In genomic region chr4:47750771-47751170, GRCh38 we compare ENCODE assay signal across 2 cellular contexts.
TF ChIP-seq lines count a peak whose summit lies in the region.

No MANE protein-coding gene starts in this region.

TF ChIP-seq in GM23338, 12 proteins besides CTCF, POLR2A, EP300 and RAD21 (continued from another document):
- no peak for TF ChIP-seq REST (IDR thresholded peaks at IDR 0.05; ENCODE audit: unreplicated experiment)
- TF ChIP-seq NANOG (IDR thresholded peaks at IDR 0.05; ENCODE audit: borderline replicate concordance) = no peak
- no peak for TF ChIP-seq ZNF331 (CRISPR knock-in tag; IDR thresholded peaks at IDR 0.05; ENCODE audit: low read depth)

TF ChIP-seq in H1, 55 proteins besides CTCF, POLR2A, EP300 and RAD21 (continued from another document):
- TF ChIP-seq KDM4A (IDR thresholded peaks at IDR 0.05; ENCODE audit: low read depth, low read length, severe bottlenecking) (no peak), CHD2 (IDR thresholded peaks at IDR 0.05; ENCODE audit: low read length) (no peak), HDAC6 (IDR thresholded peaks at IDR 0.05; ENCODE audit: low read depth, low read length) (no peak), NRF1 (IDR thresholded peaks at IDR 0.05; ENCODE audit: low read depth, low read length) (no peak), E2F6 (IDR thresholded peaks at IDR 0.05) (no peak), SAP30 (IDR thresholded peaks at IDR 0.05; ENCODE audit: insufficient read depth, insufficient replicate concordance, low read length) (no peak), CREB1 (IDR thresholded peaks at IDR 0.05) (no peak), RFX5 (IDR thresholded peaks at IDR 0.05; ENCODE audit: borderline replicate concordance, low read depth, low read length) (no peak)
